In the genomic region with DNA sequence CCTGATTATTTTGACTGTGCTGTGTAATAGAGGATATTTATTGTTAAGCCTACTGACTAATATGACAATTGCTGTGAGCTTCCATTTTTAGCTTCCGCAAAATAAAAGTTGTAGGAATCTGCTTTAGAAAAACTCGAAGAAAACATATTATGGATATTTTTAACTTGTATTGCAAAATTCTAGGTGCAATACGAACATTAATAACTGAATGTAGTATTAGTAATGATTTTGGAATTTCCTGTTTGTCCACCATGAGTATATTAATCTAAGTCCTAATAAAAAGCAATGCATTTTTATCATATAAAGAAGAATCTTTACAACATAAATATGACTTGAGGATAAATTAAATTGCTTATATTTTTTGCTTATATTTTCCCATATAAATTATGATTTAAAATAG, we compare ENCODE assay signal across 25 cellular contexts. TPM values are rescaled to one million over a fixed set of nuclear protein-coding genes. Genes with fewer than 3 reads are reported as not detected.
DNase-seq lines count a peak whose midpoint lies in the region; ATAC-seq, FAIRE-seq and TF ChIP-seq lines count a peak whose summit lies in the region.
"Had no signal": no experiment of that assay in that cellular context is flagged by ENCODE, and none has a peak within 500 bp of the region (broad histone marks: within the 10 kb centered on the region; RNA-seq: fewer than 3 reads in every experiment).

No MANE protein-coding gene starts in this region.

- no peaks in the 10 kb centered on the region for H3K36me3 ChIP-seq in keratinocyte (ENCODE audit: control insufficient read depth in 2 of 2, extremely low read depth in 1 of 2, insufficient read depth in 2 of 2, low read length in 2 of 2)
- H3K36me3 ChIP-seq: MG63 had no signal

- peak overlapping the region in 1 of 3 experiments; percentile 19 for H3K4me3 ChIP-seq in keratinocyte (ENCODE audit: control insufficient read depth in 2 of 3, extremely low read depth in 1 of 3, insufficient read depth in 2 of 3, low read depth in 1 of 3, low read length in 3 of 3)
- H3K4me3 ChIP-seq: MG63, PC-9 had no signal

- no peaks in the 10 kb centered on the region for H4K20me1 ChIP-seq in keratinocyte (ENCODE audit: control insufficient read depth, extremely low read depth, insufficient read depth, low read length)

- dilution Hi-C loops in keratinocyte (cut with MboI; ENCODE audit: extremely low pct_ligation_motif_present, low sequenced_read_pairs): no loop called here

- H3K27ac ChIP-seq in RWPE1: no peak overlapping the region
- peak overlapping the region; percentile 71 for H3K27ac ChIP-seq in keratinocyte (ENCODE audit: control insufficient read depth, insufficient read depth, low read length)
- H3K27ac ChIP-seq: PC-9 had no signal

- H3K4me1 ChIP-seq in keratinocyte (ENCODE audit: control insufficient read depth, extremely low read depth, insufficient read depth, low read length): peaks cover 59% of the 10 kb centered on the region

- H3K9me1 ChIP-seq in keratinocyte (ENCODE audit: control insufficient read depth, extremely low read depth, insufficient read depth, low read length): no peaks in the 10 kb centered on the region

- no peak overlapping the region for H2AFZ ChIP-seq in keratinocyte (ENCODE audit: control insufficient read depth, low read length)
- H2AFZ ChIP-seq: PC-9 had no signal

- DNase-seq in RWPE1 (ENCODE audit: low spot score) (peak; percentile 11), keratinocyte (ENCODE audit: low read depth, low spot score) (no peak), HEK293T (ENCODE audit: extremely low spot score) (no peak), NCI-H2227 (lab: John Stamatoyannopoulos, UW; ENCODE audit: unreplicated experiment) (no peak)
- no peak for DNase-seq in activated CD4-positive, alpha-beta T cell treated with anti-CD3 and anti-CD28 coated beads, Interleukin-2, amount 50 U/mL, for 48 hours
- DNase-seq: 8988T, Calu3, DMS79 treated with DMSO at 0.1 percent for 48 hours, IMR-90, KG1, MG63, NCI-H1105 treated with DMSO at 0.1 percent for 48 hours, NCI-H146, NCI-H1930, NCI-H2107, NCI-H446, NCI-H524 treated with DMSO at 0.1 percent for 48 hours, NCI-H774, PC-9, SHP77 had no signal

- H3K4me2 ChIP-seq in keratinocyte (ENCODE audit: control insufficient read depth, extremely low read depth, insufficient read depth, low read depth, low read length): peak overlapping the region; percentile 52
- H3K4me2 ChIP-seq: PC-9 had no signal

- no peak overlapping the region for H3K9ac ChIP-seq in keratinocyte (ENCODE audit: control insufficient read depth, extremely low read depth, insufficient read depth, low read length)

- no peaks in the 10 kb centered on the region for H3K27me3 ChIP-seq in keratinocyte (ENCODE audit: control insufficient read depth, extremely low read depth, insufficient read depth, low read length)

- peak; percentile 14 for FAIRE-seq in A204.1 (lab: Jason Lieb, UNC)
- FAIRE-seq in colon (lab: Jason Lieb, UNC): peak; percentile 43
- no peak for FAIRE-seq in keratinocyte (lab: Jason Lieb, UNC)
- FAIRE-seq: H54 had no signal

- POLR2A ChIA-PET in RWPE1 (lab: Yijun Ruan, JAX; ENCODE audit: low non-redundant PET) (no interaction called here), HEK293T (lab: Yijun Ruan, JAX) (interaction anchor here (5.5 kb wide), 1 partner anchor 57 kb away, joined by 62 read pairs; the partner anchor contains the start of gene DSC2)

- H3K79me2 ChIP-seq in keratinocyte (ENCODE audit: control insufficient read depth, insufficient read depth, low read length): peaks cover 26% of the 10 kb centered on the region

- H3K9me3 ChIP-seq in keratinocyte (ENCODE audit: control insufficient read depth, low read depth, low read length): no peaks in the 10 kb centered on the region
- H3K9me3 ChIP-seq: MG63 had no signal

- no peak for ATAC-seq in HG03342 (IDR thresholded peaks at IDR 0.05; ENCODE audit: unreplicated experiment)

- no peak for TF ChIP-seq CTCF in RWPE1 (conservative IDR thresholded peaks at IDR 0.05; ENCODE audit: low read depth)
- TF ChIP-seq CTCF in keratinocyte (optimal IDR thresholded peaks at IDR 0.05 in 1 of 3, IDR thresholded peaks at IDR 0.05 in 1 of 3, conservative IDR thresholded peaks at IDR 0.05 in 1 of 3; ENCODE audit: extremely low read depth in 1 of 3, insufficient read depth in 2 of 3, low read length in 3 of 3): no peak

- CTCF ChIA-PET in RWPE1 (lab: Yijun Ruan, JAX) (no interaction called here), HEK293T (lab: Yijun Ruan, JAX) (interaction anchor here (0.5 kb wide), 1 partner anchor 53 kb away, joined by 3 read pairs; no protein-coding TSS in a partner anchor)

TF ChIP-seq in HEK293T, 16 proteins besides CTCF, POLR2A, EP300 and RAD21:
- TF ChIP-seq ZNF384 (IDR thresholded peaks at IDR 0.05): no peak
- TF ChIP-seq FOXK2 (IDR thresholded peaks at IDR 0.05): no peak
- TF ChIP-seq LEF1 (IDR thresholded peaks at IDR 0.05; ENCODE audit: borderline replicate concordance): no peak
- no peak for TF ChIP-seq TARDBP (IDR thresholded peaks at IDR 0.05)
- TF ChIP-seq FOXA1 (IDR thresholded peaks at IDR 0.05): no peak
- no peak for TF ChIP-seq PKNOX1 (IDR thresholded peaks at IDR 0.05)
- TF ChIP-seq FOXM1 (IDR thresholded peaks at IDR 0.05; ENCODE audit: borderline replicate concordance): no peak
- TF ChIP-seq HDGF (IDR thresholded peaks at IDR 0.05; ENCODE audit: borderline replicate concordance): no peak
- TF ChIP-seq CTBP1 (IDR thresholded peaks at IDR 0.05; ENCODE audit: borderline replicate concordance): no peak
- TF ChIP-seq ARNT (IDR thresholded peaks at IDR 0.05): no peak
- TF ChIP-seq BHLHE40 (IDR thresholded peaks at IDR 0.05; ENCODE audit: borderline replicate concordance): no peak
- no peak for TF ChIP-seq ELF4 (IDR thresholded peaks at IDR 0.05)

RNA-seq across cellular contexts. Expression of gene DSC3, which starts 2.4 kb away (rescaled TPM):
- polyA plus RNA-seq in keratinocyte: 92.5 to 116 TPM (median 103 TPM) in 3 replicates
- 133 TPM for polyA plus RNA-seq in keratinocyte (2011; ENCODE audit: low read depth)
- 37.2 and 55.2 TPM in 2 replicates for polyA plus RNA-seq in keratinocyte (2011; cell fraction: cytosol; rRNA removed)
- 229 and 268 TPM in 2 replicates for polyA plus RNA-seq in keratinocyte (2011; cell fraction: nucleus; rRNA removed)
- polyA plus RNA-seq in keratinocyte (2012; ENCODE audit: low replicate concordance): 117 and 167 TPM in 2 replicates
- 35.2 to 208 TPM (median 137 TPM) in 3 replicates for polyA minus RNA-seq in keratinocyte
- 111 TPM for polyA minus RNA-seq in keratinocyte (2011; cell fraction: cytosol; rRNA and poly(A)+ RNA removed)
- polyA minus RNA-seq in keratinocyte (2011; cell fraction: nucleus; rRNA and poly(A)+ RNA removed): 303 and 604 TPM in 2 replicates
- polyA plus RNA-seq: BJ had no signal

RNA-seq across cellular contexts. Expression of gene DSC2, which starts 57.3 kb away (rescaled TPM):
- 32.1 to 48.6 TPM (median 37.1 TPM) in 3 replicates for polyA plus RNA-seq in keratinocyte
- polyA plus RNA-seq in keratinocyte (2011; ENCODE audit: low read depth): 218 TPM
- 11.5 and 24.5 TPM in 2 replicates for polyA plus RNA-seq in keratinocyte (2011; cell fraction: cytosol; rRNA removed)
- polyA plus RNA-seq in keratinocyte (2011; cell fraction: nucleus; rRNA removed): 58.0 and 88.8 TPM in 2 replicates
- 41.4 and 86.7 TPM in 2 replicates for polyA plus RNA-seq in keratinocyte (2012; ENCODE audit: low replicate concordance)
- 31.1 to 128 TPM (median 117 TPM) in 3 replicates for polyA minus RNA-seq in keratinocyte
- 42.8 TPM for polyA minus RNA-seq in keratinocyte (2011; cell fraction: cytosol; rRNA and poly(A)+ RNA removed)
- polyA minus RNA-seq in keratinocyte (2011; cell fraction: nucleus; rRNA and poly(A)+ RNA removed): 111 and 206 TPM in 2 replicates
- polyA plus RNA-seq: BJ, IMR-90 had no signal
